27 cellular contexts compared by ENCODE assay signal in genomic region chr9:35348109-35348508, GRCh38.
"Had no signal": no experiment of that assay in that cellular context is flagged by ENCODE, and none has a peak within 500 bp of the region (broad histone marks: within the 10 kb centered on the region; RNA-seq: fewer than 3 reads in every experiment).

No MANE protein-coding gene starts in this region.

- H3K4me2 ChIP-seq: smooth muscle cell had no signal

- H3K4me3 ChIP-seq: lower lobe of right lung, pancreas, prostate gland, right lobe of liver, smooth muscle cell, thyroid gland, transverse colon, upper lobe of left lung, vagina had no signal

- H3K4me3 Mint-ChIP-seq: naive thymus-derived CD8-positive, alpha-beta T cell; nephron; neural crest cell; stimulated activated memory B cell treated with anti-CD40 and anti-IgM and Interleukin-4, amounts not matched to agents 10 μg/mL and 1 μg/mL and 100 μg/mL, for 72 hours; stimulated activated naive CD8-positive, alpha-beta T cell treated with anti-CD3 and anti-CD28 coated beads, Interleukin-15, amount 100 ng/mL, for 72 hours had no signal

- DNase-seq: hippocampal formation; kidney; lower lobe of right lung; mammary epithelial cell; mesenchymal stem cell; naive thymus-derived CD8-positive, alpha-beta T cell; nucleus accumbens; posterior cingulate gyrus; retina; right lobe of liver; stimulated activated CD4-positive, alpha-beta T cell treated with anti-CD3 and anti-CD28 coated beads, Interleukin-1b, Interleukin-23, amount 100 ng/mL, for 48 hours; stimulated activated CD4-positive, alpha-beta T cell treated with anti-CD3 and anti-CD28 coated beads, Interleukin-2, amount 100 ng/mL, for 48 hours; stimulated activated CD4-positive, alpha-beta T cell treated with anti-CD3 and anti-CD28 coated beads, Interleukin-4, amount 100 ng/mL, for 4 hours; stimulated activated CD8-positive, alpha-beta memory T cell treated with anti-CD3 and anti-CD28 coated beads, Interleukin-4, amount 100 ng/mL, for 48 hours; stimulated activated naive CD4-positive, alpha-beta T cell treated with Interleukin-2 at 50 U/mL for 16 hours; stimulated activated naive CD8-positive, alpha-beta T cell treated with anti-CD3 and anti-CD28 coated beads, Interleukin-15, amount 100 ng/mL, for 72 hours; substantia nigra; thyroid gland; transverse colon; upper lobe of left lung had no signal

- H3K36me3 ChIP-seq: pancreas, prostate gland, right lobe of liver, thyroid gland, transverse colon, vagina had no signal

- H3K4me1 ChIP-seq: prostate gland, transverse colon had no signal

- H3K4me1 Mint-ChIP-seq: stimulated activated naive CD8-positive, alpha-beta T cell treated with anti-CD3 and anti-CD28 coated beads, Interleukin-15, amount 100 ng/mL, for 72 hours had no signal

- H3K9me3 Mint-ChIP-seq: naive thymus-derived CD8-positive, alpha-beta T cell; nephron; neural crest cell; stimulated activated memory B cell treated with anti-CD40 and anti-IgM and Interleukin-4, amounts not matched to agents 10 μg/mL and 1 μg/mL and 100 μg/mL, for 72 hours; stimulated activated naive CD8-positive, alpha-beta T cell treated with anti-CD3 and anti-CD28 coated beads, Interleukin-15, amount 100 ng/mL, for 72 hours had no signal

- H3K27ac ChIP-seq: lower lobe of right lung, pancreas, prostate gland, right lobe of liver, thyroid gland, transverse colon, upper lobe of left lung, vagina had no signal

- ATAC-seq: lower lobe of right lung; naive thymus-derived CD8-positive, alpha-beta T cell; pancreas; right lobe of liver; stimulated activated memory B cell treated with anti-CD40 and anti-IgM and Interleukin-4, amounts not matched to agents 10 μg/mL and 1 μg/mL and 100 μg/mL, for 72 hours; stimulated activated naive CD8-positive, alpha-beta T cell treated with anti-CD3 and anti-CD28 coated beads, Interleukin-15, amount 100 ng/mL, for 72 hours had no signal

- H3K27ac Mint-ChIP-seq: naive thymus-derived CD8-positive, alpha-beta T cell; nephron; stimulated activated memory B cell treated with anti-CD40 and anti-IgM and Interleukin-4, amounts not matched to agents 10 μg/mL and 1 μg/mL and 100 μg/mL, for 72 hours; stimulated activated naive CD8-positive, alpha-beta T cell treated with anti-CD3 and anti-CD28 coated beads, Interleukin-15, amount 100 ng/mL, for 72 hours had no signal

- H3K36me3 Mint-ChIP-seq: naive thymus-derived CD8-positive, alpha-beta T cell; stimulated activated memory B cell treated with anti-CD40 and anti-IgM and Interleukin-4, amounts not matched to agents 10 μg/mL and 1 μg/mL and 100 μg/mL, for 72 hours had no signal

- H3K9me3 ChIP-seq: lower lobe of right lung, pancreas, prostate gland, right lobe of liver, thyroid gland, transverse colon, upper lobe of left lung, vagina had no signal

- H3K27me3 ChIP-seq: pancreas, right lobe of liver, thyroid gland, transverse colon, upper lobe of left lung, vagina had no signal
